ENCODE assay signal across 26 cellular contexts in genomic region chr11:33713914-33714398, GRCh38. TPM values are rescaled to one million over a fixed set of nuclear protein-coding genes. Genes with fewer than 3 reads are reported as not detected.
DNase-seq lines count a peak whose midpoint lies in the region; ATAC-seq and TF ChIP-seq lines count a peak whose summit lies in the region.
"Had no signal": no experiment of that assay in that cellular context is flagged by ENCODE, and none has a peak within 500 bp of the region (broad histone marks: within the 10 kb centered on the region; RNA-seq: fewer than 3 reads in every experiment).

No MANE protein-coding gene starts in this region.

- TF ChIP-seq CTCF in breast epithelium (IDR thresholded peaks at IDR 0.05) = no peak
- no peak for TF ChIP-seq CTCF in left lung (IDR thresholded peaks at IDR 0.05)
- no peak for TF ChIP-seq CTCF in upper lobe of right lung (IDR thresholded peaks at IDR 0.05)

- H3K9me3 ChIP-seq in breast epithelium (no peaks in the 10 kb centered on the region), left lung (no peaks in the 10 kb centered on the region), upper lobe of right lung (no peaks in the 10 kb centered on the region)
- H3K9me3 ChIP-seq: esophagus squamous epithelium, sigmoid colon, vagina had no signal

- no peak for TF ChIP-seq POLR2A in breast epithelium (IDR thresholded peaks at IDR 0.05)

- H3K36me3 ChIP-seq in breast epithelium = peaks cover 14% of the 10 kb centered on the region
- peaks cover 0 to 96% of the 10 kb centered on the region in 2 donors for H3K36me3 ChIP-seq in left lung
- peaks cover 97% of the 10 kb centered on the region for H3K36me3 ChIP-seq in upper lobe of right lung

- intact Hi-C loops in Right ventricle myocardium superior (cut with DNase I) (no loop called here), left cardiac atrium (cut with DNase I) (no loop called here), breast epithelium (cut with DNase I; ENCODE audit: low total_unique reads) (no loop called here), left lung (cut with DNase I) (no loop called here), upper lobe of right lung (cut with DNase I) (no loop called here)

- H3K27me3 ChIP-seq in breast epithelium (no peaks in the 10 kb centered on the region), left lung (no peaks in the 10 kb centered on the region), upper lobe of right lung (no peaks in the 10 kb centered on the region)
- H3K27me3 ChIP-seq: esophagus squamous epithelium, sigmoid colon, vagina had no signal

- no peak overlapping the region for H3K4me3 ChIP-seq in breast epithelium
- no peak overlapping the region for H3K4me3 ChIP-seq in left lung
- H3K4me3 ChIP-seq in upper lobe of right lung = no peak overlapping the region
- H3K4me3 ChIP-seq: coronary artery, esophagus squamous epithelium, sigmoid colon, vagina had no signal

- DNase-seq in Right ventricle myocardium superior (no peak), left cardiac atrium (no peak), breast epithelium (ENCODE audit: low spot score in 2 of 2) (no peak), left lung (peak in 1 of 2 donors; percentile 35), upper lobe of right lung (no peak), dedifferentiated amniotic fluid mesenchymal stem cell (ENCODE audit: extremely low spot score) (no peak), RPMI8226 (no peak), NCI-H446 treated with DMSO at 0.1 percent for 48 hours (lab: John Stamatoyannopoulos, UW) (no peak)
- DNase-seq: activated B cell treated with CpG ODN at 0.5 μM for 24 hours; activated CD4-positive, alpha-beta T cell treated with anti-CD3 and anti-CD28 coated beads, Interleukin-2, amount 50 U/mL, for 1 hour; amygdala; CD4-positive, alpha-beta memory T cell; esophagus squamous epithelium; immature natural killer cell; NCI-H1092 treated with DMSO at 0.1 percent for 48 hours; NCI-H187; sigmoid colon; stimulated activated CD4-positive, alpha-beta T cell treated with anti-CD3 and anti-CD28 coated beads, Interleukin-15, amount 100 ng/mL, for 24 hours; stimulated activated naive B cell treated with anti-CD40 and anti-IgM and Interleukin-4, amounts not matched to agents 10 μg/mL and 1 μg/mL and 100 μg/mL, for 72 hours; T-cell had no signal

- peak overlapping the region; percentile 56 to 78 for H3K27ac ChIP-seq in breast epithelium
- H3K27ac ChIP-seq in left lung = peak overlapping the region; percentile 57 to 61
- peak overlapping the region; percentile 26 for H3K27ac ChIP-seq in upper lobe of right lung
- H3K27ac ChIP-seq: coronary artery, sigmoid colon, vagina had no signal

- ATAC-seq in Right ventricle myocardium superior (ENCODE audit: poor library complexity) = peak; percentile 29
- no peak for ATAC-seq in left cardiac atrium
- peak; percentile 81 for ATAC-seq in left lung
- peak; percentile 81 for ATAC-seq in upper lobe of right lung
- ATAC-seq: stimulated activated naive B cell treated with anti-CD40 and anti-IgM and Interleukin-4, amounts not matched to agents 10 μg/mL and 1 μg/mL and 100 μg/mL, for 72 hours; T-cell had no signal

- peaks cover 0 to 7% of the 10 kb centered on the region in 2 donors for H3K4me1 ChIP-seq in breast epithelium
- peaks cover 15 to 58% of the 10 kb centered on the region in 2 donors for H3K4me1 ChIP-seq in left lung
- peaks cover 17% of the 10 kb centered on the region for H3K4me1 ChIP-seq in upper lobe of right lung

RNA-seq across cellular contexts. Expression of gene C11orf91, which starts 13.3 kb away (rescaled TPM):
- not detected for total RNA-seq in Right ventricle myocardium superior
- 1 to 10 TPM in 1 of 2 donors, under 1 TPM in 1; 0.29 to 1.7 TPM for total RNA-seq in left cardiac atrium
- total RNA-seq in breast epithelium = not detected
- 1 to 10 TPM in 1 of 2 donors, not detected in 1; 2.2 TPM for total RNA-seq in left lung
- 1.5 TPM for total RNA-seq in upper lobe of right lung
- total RNA-seq: bronchial epithelial cell, esophagus squamous epithelium, frontal cortex, H4, sigmoid colon, temporal lobe, vagina had no signal

RNA-seq across cellular contexts. Expression of gene CD59, which starts 22.3 kb away (rescaled TPM):
- total RNA-seq in Right ventricle myocardium superior = 713 TPM
- 100 to 1,000 TPM; 633 to 874 TPM for total RNA-seq in left cardiac atrium
- total RNA-seq in breast epithelium = 100 to 1,000 TPM; 296 to 563 (median 375) TPM
- 1,000 to 10,000 TPM in 1 of 2 donors, 100 to 1,000 TPM in 1; 928 to 1,244 TPM for total RNA-seq in left lung
- total RNA-seq in upper lobe of right lung = 1,004 TPM

Comparison
In these comparisons a context has a peak if more than half of its experiments do, and no peak if none do; other contexts are left out.
1. ATAC-seq: peak in Right ventricle myocardium superior (single experiment), left lung (single experiment) and upper lobe of right lung (single experiment); none in left cardiac atrium (0 of 2).
2. Peak in every context shown above with its lines, with median percentiles within 50 percentile points of each other: H3K27ac ChIP-seq.